Comparison of ENCODE assay signal across 16 cellular contexts in genomic region chr1:59568158-59568935, GRCh38.
DNase-seq lines count a peak whose midpoint lies in the region; ATAC-seq and TF ChIP-seq lines count a peak whose summit lies in the region.
"Had no signal": no experiment of that assay in that cellular context is flagged by ENCODE, and none has a peak within 500 bp of the region (broad histone marks: within the 10 kb centered on the region; RNA-seq: fewer than 3 reads in every experiment).

No MANE protein-coding gene starts in this region.

- POLR2A ChIA-PET in MCF 10A (lab: Yijun Ruan, JAX): interaction anchor here (0.6 to 0.7 kb wide), 2 partner anchors 131 to 529 kb away, joined by 3 to 4 read pairs; no protein-coding TSS in a partner anchor
- POLR2A ChIA-PET in RWPE1 (lab: Yijun Ruan, JAX; ENCODE audit: low non-redundant PET): no interaction called here
- POLR2A ChIA-PET in CD4-positive, alpha-beta T cell (lab: Charles Lee): no interaction called here

- in situ Hi-C loops in HAP-1 (cut with MboI; ENCODE audit: low sequenced_read_pairs): no loop called here

- H3K4me3 ChIP-seq in breast epithelium (no peak overlapping the region), epithelial cell of esophagus (ENCODE audit: low read length) (no peak overlapping the region), retinal pigment epithelial cell (ENCODE audit: low read length) (no peak overlapping the region), HAP-1 (no peak overlapping the region)
- H3K4me3 ChIP-seq: dorsolateral prefrontal cortex, upper lobe of left lung had no signal

- H3K27ac Mint-ChIP-seq in MCF 10A (ENCODE audit: low read depth, unreplicated experiment): no peak overlapping the region
- no peak overlapping the region for H3K27ac Mint-ChIP-seq in CD4-positive, alpha-beta T cell
- H3K27ac Mint-ChIP-seq: activated CD8-positive, alpha-beta memory T cell treated with anti-CD3 and anti-CD28 coated beads, Interleukin-2, amount 10 ng/mL, durations not matched to agents 7 days and 5 days; activated naive CD4-positive, alpha-beta T cell treated with anti-CD3 and anti-CD28 coated beads, Interleukin-2, amount 50 U/mL, for 72 hours had no signal

- peaks cover 9% of the 10 kb centered on the region for H3K9me3 Mint-ChIP-seq in MCF 10A (ENCODE audit: unreplicated experiment)
- H3K9me3 Mint-ChIP-seq in CD4-positive, alpha-beta T cell: no peaks in the 10 kb centered on the region
- H3K9me3 Mint-ChIP-seq: activated naive CD4-positive, alpha-beta T cell treated with anti-CD3 and anti-CD28 coated beads, Interleukin-2, amount 50 U/mL, for 72 hours had no signal

- no peak for TF ChIP-seq POLR2A in breast epithelium (IDR thresholded peaks at IDR 0.05)

- H3K36me3 ChIP-seq in breast epithelium (no peaks in the 10 kb centered on the region), HAP-1 (replicated peaks) (no peaks in the 10 kb centered on the region)
- H3K36me3 ChIP-seq: upper lobe of left lung had no signal

- no peak for ATAC-seq in CD4-positive, alpha-beta T cell (ENCODE audit: poor library complexity)
- ATAC-seq: activated CD8-positive, alpha-beta memory T cell treated with anti-CD3 and anti-CD28 coated beads, Interleukin-2, amount 10 ng/mL, durations not matched to agents 7 days and 5 days; activated naive CD4-positive, alpha-beta T cell treated with anti-CD3 and anti-CD28 coated beads, Interleukin-2, amount 50 U/mL, for 72 hours had no signal

- H3K9me3 ChIP-seq in breast epithelium: no peaks in the 10 kb centered on the region
- no peaks in the 10 kb centered on the region for H3K9me3 ChIP-seq in CD4-positive, alpha-beta T cell (ENCODE audit: control insufficient read depth, low read length)
- no peaks in the 10 kb centered on the region for H3K9me3 ChIP-seq in HAP-1
- H3K9me3 ChIP-seq: upper lobe of left lung had no signal

- no peaks in the 10 kb centered on the region for H3K27me3 Mint-ChIP-seq in MCF 10A (ENCODE audit: insufficient read depth, unreplicated experiment)
- peaks cover 10% of the 10 kb centered on the region for H3K27me3 Mint-ChIP-seq in CD4-positive, alpha-beta T cell

- H3K4me1 ChIP-seq in breast epithelium (no peaks in the 10 kb centered on the region), HAP-1 (no peaks in the 10 kb centered on the region)

- no peak overlapping the region for H3K4me3 Mint-ChIP-seq in MCF 10A (ENCODE audit: unreplicated experiment)
- H3K4me3 Mint-ChIP-seq in CD4-positive, alpha-beta T cell: no peak overlapping the region
- H3K4me3 Mint-ChIP-seq: activated CD8-positive, alpha-beta memory T cell treated with anti-CD3 and anti-CD28 coated beads, Interleukin-2, amount 10 ng/mL, durations not matched to agents 7 days and 5 days had no signal

- CTCF ChIA-PET in MCF 10A (lab: Yijun Ruan, JAX) (interaction anchor here (0.9 to 1.6 kb wide), 6 partner anchors 28 to 191 kb away, joined by 3 to 5 read pairs (median 4); no protein-coding TSS in a partner anchor), RWPE1 (lab: Yijun Ruan, JAX) (interaction anchor here (0.6 to 1.1 kb wide), 2 partner anchors 26 to 130 kb away, joined by 3 to 5 read pairs; no protein-coding TSS in a partner anchor)
- CTCF ChIA-PET in CD4-positive, alpha-beta T cell (lab: Charles Lee): no interaction called here

- H3K27ac ChIP-seq in breast epithelium (no peak overlapping the region), RWPE1 (no peak overlapping the region)
- no peak overlapping the region for H3K27ac ChIP-seq in CD4-positive, alpha-beta T cell (ENCODE audit: low read depth, low read length)
- H3K27ac ChIP-seq: dorsolateral prefrontal cortex, upper lobe of left lung had no signal

- intact Hi-C loops in MCF 10A (cut with micrococcal nuclease): loop anchor here (1.0 kb wide), 1 partner anchor 783 kb away; no protein-coding TSS in a partner anchor
- intact Hi-C loops in breast epithelium (cut with DNase I; ENCODE audit: low total_unique reads): no loop called here
- intact Hi-C loops in CD4-positive, alpha-beta T cell (cut with DNase I, micrococcal nuclease): no loop called here

- peaks cover 8% of the 10 kb centered on the region for H3K4me1 Mint-ChIP-seq in MCF 10A (ENCODE audit: insufficient read depth, unreplicated experiment)
- H3K4me1 Mint-ChIP-seq in CD4-positive, alpha-beta T cell (ENCODE audit: low read depth): peaks cover 35% of the 10 kb centered on the region

- no peaks in the 10 kb centered on the region for H3K27me3 ChIP-seq in breast epithelium
- no peaks in the 10 kb centered on the region for H3K27me3 ChIP-seq in CD4-positive, alpha-beta T cell (ENCODE audit: control insufficient read depth, insufficient read depth, low read length)
- no peaks in the 10 kb centered on the region for H3K27me3 ChIP-seq in HAP-1 (ENCODE audit: low read depth)
- H3K27me3 ChIP-seq: dorsolateral prefrontal cortex, upper lobe of left lung had no signal

- BruUV-seq in MCF 10A (replicated peaks; lab: Mats Ljungman, UMichigan): no TSS peak

- TF ChIP-seq CTCF in MCF 10A (IDR thresholded peaks at IDR 0.05; ENCODE audit: unreplicated experiment): no peak
- TF ChIP-seq CTCF in breast epithelium (IDR thresholded peaks at IDR 0.05): no peak
- TF ChIP-seq CTCF in RWPE1 (conservative IDR thresholded peaks at IDR 0.05; ENCODE audit: low read depth): no peak
- TF ChIP-seq CTCF in epithelial cell of esophagus (IDR thresholded peaks at IDR 0.05; ENCODE audit: insufficient read depth, low read depth, low read length, missing control alignments): peak; percentile 40
- peak; percentile 27 for TF ChIP-seq CTCF in retinal pigment epithelial cell (conservative IDR thresholded peaks at IDR 0.05; ENCODE audit: low read depth, low read length)
- no peak for TF ChIP-seq CTCF in CD4-positive, alpha-beta T cell (IDR thresholded peaks at IDR 0.05)

- DNase-seq in MCF 10A (ENCODE audit: unreplicated experiment) (peak; percentile 26), breast epithelium (ENCODE audit: low spot score in 2 of 2) (no peak), RWPE1 (ENCODE audit: low spot score) (peak; percentile 9), epithelial cell of esophagus (ENCODE audit: low read depth) (peak; percentile 62), retinal pigment epithelial cell (ENCODE audit: low read depth) (no peak), GM19238 (ENCODE audit: insufficient read length, low spot score) (no peak), HAP-1 (ENCODE audit: low spot score in 2 of 2) (no peak)
- no peak for DNase-seq in CD4-positive, alpha-beta T cell
- DNase-seq: activated CD8-positive, alpha-beta memory T cell treated with anti-CD3 and anti-CD28 coated beads, Interleukin-2, amount 10 ng/mL, durations not matched to agents 7 days and 5 days; DMS153; dorsolateral prefrontal cortex; NCI-H1436; NCI-H524; occipital lobe; upper lobe of left lung had no signal

- H3K36me3 Mint-ChIP-seq in MCF 10A (ENCODE audit: insufficient read depth, unreplicated experiment): peaks cover 9% of the 10 kb centered on the region
- H3K36me3 Mint-ChIP-seq in CD4-positive, alpha-beta T cell (ENCODE audit: low read depth): no peaks in the 10 kb centered on the region

Comparison
In these comparisons a context has a peak if more than half of its experiments do, and no peak if none do; other contexts are left out.
1. DNase-seq: peak in MCF 10A (single experiment), RWPE1 (single experiment) and epithelial cell of esophagus (single experiment); none in breast epithelium (0 of 2), retinal pigment epithelial cell (single experiment), GM19238 (single experiment), CD4-positive, alpha-beta T cell (0 of 10) and HAP-1 (0 of 2).
2. CTCF ChIP-seq: peak in epithelial cell of esophagus (single experiment) and retinal pigment epithelial cell (single experiment); none in MCF 10A (single experiment), breast epithelium (0 of 3), RWPE1 (single experiment) and CD4-positive, alpha-beta T cell (single experiment).